12 cellular contexts compared by ENCODE assay signal in the genomic region with DNA sequence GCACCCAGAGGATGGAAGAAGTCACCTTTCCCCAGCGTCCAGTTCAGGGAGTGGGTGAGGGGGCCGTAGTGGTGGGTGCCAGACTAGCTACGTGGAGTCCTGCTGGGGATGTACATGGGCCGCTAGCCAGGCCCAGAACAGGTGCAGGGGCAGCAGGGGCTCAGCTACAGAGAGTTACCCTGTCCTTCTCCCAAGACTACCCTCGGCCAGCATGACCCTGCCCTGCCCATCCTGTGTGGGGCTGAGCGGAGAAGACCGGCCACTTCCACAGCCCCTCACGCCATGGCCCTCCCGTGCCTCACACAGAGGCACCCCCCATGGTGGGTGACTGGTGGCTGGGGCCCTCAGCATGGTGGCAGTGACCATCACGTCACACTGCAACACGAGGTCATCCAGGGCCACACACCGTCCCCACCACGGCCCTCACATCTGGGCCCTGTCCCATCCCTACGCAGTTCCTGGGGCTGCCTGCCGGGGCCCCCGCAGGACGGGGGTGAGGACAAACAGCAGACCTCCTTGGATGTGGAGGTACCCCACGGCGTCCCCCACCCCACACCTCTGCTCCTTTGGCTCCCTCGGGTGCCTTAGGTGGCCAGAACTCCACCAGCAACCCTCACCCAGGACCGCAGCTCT. TPM values are rescaled to one million over a fixed set of nuclear protein-coding genes. Genes with fewer than 3 reads are reported as not detected.
A peak's percentile ranks its signal among the peaks of the same experiment; 100 is the strongest.
DNase-seq lines count a peak whose midpoint lies in the region; ATAC-seq and TF ChIP-seq lines count a peak whose summit lies in the region.
"Had no signal": no experiment of that assay in that cellular context is flagged by ENCODE, and none has a peak within 500 bp of the region (broad histone marks: within the 10 kb centered on the region; RNA-seq: fewer than 3 reads in every experiment).

No MANE protein-coding gene starts in this region.

- no CpG with 5 or more reads among the region's 21 CpGs for WGBS in trophoblast cell (ENCODE audit: extremely low coverage, insufficient coverage, insufficient read length)

- peaks cover 7 to 15% (median 11%) of the 10 kb centered on the region in 3 donors for H3K4me1 Mint-ChIP-seq in naive B cell

- no peak overlapping the region for H4K8ac ChIP-seq in trophoblast cell (ENCODE audit: low read depth, low read length)

- POLR2A ChIA-PET in HCT116 (lab: Charles Lee): interaction anchor here (0.6 to 2.0 kb wide), 3 partner anchors 8 to 125 kb away, joined by 3 to 5 read pairs (median 3); partner anchors contain the start of gene TUBB4B

- ATAC-seq in HCT116 (no peak), naive B cell (ENCODE audit: low read depth in 2 of 2) (no peak), HG03342 (IDR thresholded peaks at IDR 0.05; ENCODE audit: unreplicated experiment) (no peak), HG03378 (IDR thresholded peaks at IDR 0.05; ENCODE audit: unreplicated experiment) (no peak)

- peaks cover 19% of the 10 kb centered on the region for H3K79me2 ChIP-seq in HCT116 (ENCODE audit: insufficient read depth, low read length)
- H3K79me2 ChIP-seq in trophoblast cell (ENCODE audit: control insufficient read depth, insufficient read depth, low read length, poor library complexity): no peaks in the 10 kb centered on the region

- no peaks in the 10 kb centered on the region for H3K27me3 ChIP-seq in HCT116 (ENCODE audit: insufficient read depth, low read length)
- peaks cover 24% of the 10 kb centered on the region for H3K27me3 ChIP-seq in trophoblast cell (ENCODE audit: insufficient read depth, low read length)

- H2BK12ac ChIP-seq in trophoblast cell (ENCODE audit: low read length): no peak overlapping the region

- H2BK120ac ChIP-seq in trophoblast cell (ENCODE audit: insufficient read depth, low read length, poor library complexity): no peak overlapping the region

- H3K9me2 ChIP-seq in HCT116 (ENCODE audit: insufficient read depth): no peaks in the 10 kb centered on the region

- H3K79me1 ChIP-seq in trophoblast cell (ENCODE audit: low read length): no peaks in the 10 kb centered on the region

- no peak overlapping the region for H2AK5ac ChIP-seq in trophoblast cell (ENCODE audit: low read length)

- H3K4me1 ChIP-seq in HCT116 (ENCODE audit: control insufficient read depth in 1 of 2, insufficient read depth in 2 of 2, low read length in 2 of 2): peaks cover 4 to 19% of the 10 kb centered on the region in 2 experiments
- H3K4me1 ChIP-seq in trophoblast cell (ENCODE audit: control insufficient read depth in 1 of 2, insufficient read depth in 2 of 2, low read length in 2 of 2): no peaks in the 10 kb centered on the region

- TF ChIP-seq RAD21 in HCT116 (IDR thresholded peaks at IDR 0.05; ENCODE audit: low read depth): no peak

- H2AFZ ChIP-seq in HCT116 (ENCODE audit: low read depth, low read length, poor library complexity, severe bottlenecking) (no peak overlapping the region), trophoblast cell (ENCODE audit: insufficient read depth, low read length, poor library complexity) (no peak overlapping the region)

- peak overlapping the region in 3 of 6 donors; percentile 50 to 74 (median 66) for H3K27ac Mint-ChIP-seq in naive B cell

- H3K9me3 Mint-ChIP-seq in naive B cell: no peaks in the 10 kb centered on the region

- no peak overlapping the region for H3K18ac ChIP-seq in trophoblast cell (ENCODE audit: low read length)

- TF ChIP-seq CTCF in C4-2B (conservative IDR thresholded peaks at IDR 0.05): no peak
- no peak for TF ChIP-seq CTCF in HCT116 (IDR thresholded peaks at IDR 0.05 in 2 of 3, conservative IDR thresholded peaks at IDR 0.05 in 1 of 3; ENCODE audit: borderline replicate concordance in 1 of 3, insufficient read depth in 1 of 3, low read depth in 2 of 3, low read length in 2 of 3)

- H3K27ac ChIP-seq in C4-2B (peak overlapping the region; percentile 83), HCT116 (ENCODE audit: low read depth, low read length) (peak overlapping the region; percentile 72; the same call in 1 of the 2 replicates), angular gyrus (ENCODE audit: low read depth, low read length) (peak overlapping the region; percentile 45), substantia nigra (ENCODE audit: low read depth, low read length, poor library complexity, severe bottlenecking) (no peak overlapping the region), trophoblast cell (ENCODE audit: low read depth, low read length) (no peak overlapping the region)
- H3K27ac ChIP-seq: epithelial cell of prostate had no signal

- DNase-seq in HCT116 (ENCODE audit: low read depth, low spot score) (no peak), naive B cell (no peak), substantia nigra (lab: John Stamatoyannopoulos, UW) (no peak), trophoblast cell (no peak)
- DNase-seq: activated naive CD4-positive, alpha-beta T cell treated with anti-CD3 and anti-CD28 coated beads, Interleukin-2, amount 50 U/mL, for 16 hours; kidney glomerular epithelial cell; NCI-H2171 treated with DMSO at 0.1 percent for 48 hours had no signal

- no peaks in the 10 kb centered on the region for H3K9me3 ChIP-seq in HCT116 (ENCODE audit: control insufficient read depth in 1 of 2, insufficient read depth in 1 of 2, low read depth in 1 of 2, low read length in 2 of 2)
- H3K9me3 ChIP-seq in trophoblast cell (ENCODE audit: insufficient read depth, low read depth, low read length): no peaks in the 10 kb centered on the region

- no peaks in the 10 kb centered on the region for H3K27me3 Mint-ChIP-seq in naive B cell

- TF ChIP-seq POLR2A in HCT116 (IDR thresholded peaks at IDR 0.05; ENCODE audit: borderline replicate concordance, extremely low read depth, insufficient read depth, insufficient read length): no peak

- H2BK5ac ChIP-seq in trophoblast cell (ENCODE audit: low read depth, low read length, poor library complexity): no peak overlapping the region

- H3K36me3 Mint-ChIP-seq in naive B cell: peaks cover 0 to 8% of the 10 kb centered on the region in 2 donors

- H3K36me3 ChIP-seq in HCT116 (ENCODE audit: control insufficient read depth in 1 of 2, insufficient read depth in 2 of 2, low read length in 2 of 2): peaks cover 6 to 22% of the 10 kb centered on the region in 2 experiments; a peak in 3 of 4 replicates
- peaks cover 0 to 2% of the 10 kb centered on the region in 2 experiments for H3K36me3 ChIP-seq in trophoblast cell (ENCODE audit: control insufficient read depth in 1 of 2, insufficient read depth in 2 of 2, low read length in 2 of 2)

- no peaks in the 10 kb centered on the region for H4K20me1 ChIP-seq in HCT116 (ENCODE audit: insufficient read depth)

- RAD21 ChIA-PET in HCT116 (lab: Charles Lee; ENCODE audit: low non-redundant PET in 1 of 2, low total read pairs in 2 of 2, uncharacterized antibody in 2 of 2, unreplicated experiment in 2 of 2): no interaction called here

- no peak overlapping the region for H3K23ac ChIP-seq in trophoblast cell (ENCODE audit: low read length)

- no TSS peak for BruUV-seq in HCT116 (replicated peaks; lab: Mats Ljungman, UMichigan)

- H3K4me3 ChIP-seq in HCT116 (replicated peaks in 1 of 2; ENCODE audit: low read depth in 1 of 2, low read length in 2 of 2) (peak overlapping the region; percentile 54 to 67), trophoblast cell (ENCODE audit: low read depth, low read length) (no peak overlapping the region)

- no peak overlapping the region for H3K4ac ChIP-seq in trophoblast cell (ENCODE audit: low read depth, low read length)

- H3K4me2 ChIP-seq in HCT116 (ENCODE audit: low read length) (peak overlapping the region; percentile 96), trophoblast cell (ENCODE audit: low read length) (no peak overlapping the region)

- peak overlapping the region in 7 of 8 donors; percentile 12 to 71 (median 42) for H3K4me3 Mint-ChIP-seq in naive B cell

- H3K14ac ChIP-seq in trophoblast cell (ENCODE audit: low read length): no peak overlapping the region

- intact Hi-C loops in HCT116 (cut with micrococcal nuclease): no loop called here

- H4K91ac ChIP-seq in trophoblast cell (ENCODE audit: low read depth, low read length): no peak overlapping the region

- peak overlapping the region; percentile 83 for H3K9ac ChIP-seq in HCT116 (ENCODE audit: low read length)
- no peak overlapping the region for H3K9ac ChIP-seq in trophoblast cell (ENCODE audit: low read length)

- H4K12ac ChIP-seq in trophoblast cell (ENCODE audit: low read depth, low read length): no peak overlapping the region

- CTCF ChIA-PET in HCT116 (lab: Charles Lee): interaction anchor here (0.7 to 1.2 kb wide), 2 partner anchors 69 to 112 kb away, joined by 3 to 5 read pairs; partner anchors contain the start of genes NPDC1 and RNF224

TF ChIP-seq in HCT116, 20 proteins besides CTCF, POLR2A, EP300 and RAD21:
- TF ChIP-seq EGR1 (IDR thresholded peaks at IDR 0.05; ENCODE audit: low read depth): no peak
- no peak for TF ChIP-seq JUND (IDR thresholded peaks at IDR 0.05)
- TF ChIP-seq SIN3A (IDR thresholded peaks at IDR 0.05; ENCODE audit: low read depth): no peak
- no peak for TF ChIP-seq SRF (IDR thresholded peaks at IDR 0.05; ENCODE audit: low read depth)
- TF ChIP-seq, protein P1, sequence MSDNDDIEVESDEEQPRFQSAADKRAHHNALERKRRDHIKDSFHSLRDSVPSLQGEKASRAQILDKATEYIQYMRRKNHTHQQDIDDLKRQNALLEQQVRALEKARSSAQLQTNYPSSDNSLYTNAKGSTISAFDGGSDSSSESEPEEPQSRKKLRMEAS (IDR thresholded peaks at IDR 0.05): no peak
- TF ChIP-seq EZH2phosphoT487 (IDR thresholded peaks at IDR 0.05; ENCODE audit: borderline replicate concordance): no peak
- TF ChIP-seq EZH2 (IDR thresholded peaks at IDR 0.05): no peak
TF ChIP-seq in HCT116: peak in this region for 0.

RNA-seq across cellular contexts. Expression of gene DPP7, which starts 1.0 kb away (rescaled TPM):
- total RNA-seq in HCT116 (2021; ENCODE audit: unreplicated experiment): 291 TPM
- 302 and 326 TPM in 2 replicates for polyA plus RNA-seq in HCT116 (2012)
- polyA plus RNA-seq in naive B cell (ENCODE audit: low read depth in 6 of 6): 100 to 1,000 TPM in 4 of 6 donors, 10 to 100 TPM in 2; 71.5 to 142 (median 102) TPM
- 11.0 and 12.4 TPM in 2 replicates for polyA plus RNA-seq in trophoblast cell (2013)

RNA-seq across cellular contexts. Expression of gene GRIN1, which starts 23.4 kb away (rescaled TPM):
- total RNA-seq in HCT116 (2021; ENCODE audit: unreplicated experiment): 23.1 TPM
- 8.6 and 12.5 TPM in 2 replicates for polyA plus RNA-seq in HCT116 (2012)
- not detected for polyA plus RNA-seq in naive B cell (ENCODE audit: low read depth in 6 of 6)
- polyA plus RNA-seq in trophoblast cell (2013): 0.10 and 0.16 TPM in 2 replicates

RNA-seq across cellular contexts. Expression of gene MAN1B1, which starts 28.7 kb away (rescaled TPM):
- total RNA-seq in HCT116 (2021; ENCODE audit: unreplicated experiment): 50.9 TPM
- 53.6 and 53.7 TPM in 2 replicates for polyA plus RNA-seq in HCT116 (2012)
- polyA plus RNA-seq in naive B cell (ENCODE audit: low read depth in 6 of 6): 10 to 100 TPM; 19.6 to 30.4 (median 24.3) TPM
- 36.5 and 37.4 TPM in 2 replicates for polyA plus RNA-seq in trophoblast cell (2013)

RNA-seq across cellular contexts. Expression of gene UAP1L1, which starts 38.2 kb away (rescaled TPM):
- 11.0 TPM for total RNA-seq in HCT116 (2021; ENCODE audit: unreplicated experiment)
- 4.6 and 5.3 TPM in 2 replicates for polyA plus RNA-seq in HCT116 (2012)
- 1 to 10 TPM; 1.7 to 6.1 (median 3.5) TPM for polyA plus RNA-seq in naive B cell (ENCODE audit: low read depth in 6 of 6)
- polyA plus RNA-seq in trophoblast cell (2013): 5.1 and 5.5 TPM in 2 replicates

RNA-seq across cellular contexts. Expression of gene SAPCD2, which starts 45.2 kb away (rescaled TPM):
- 71.7 TPM for total RNA-seq in HCT116 (2021; ENCODE audit: unreplicated experiment)
- 48.5 and 59.4 TPM in 2 replicates for polyA plus RNA-seq in HCT116 (2012)
- under 1 TPM in 1 of 6 donors, not detected in 5; 0.05 TPM for polyA plus RNA-seq in naive B cell (ENCODE audit: low read depth in 6 of 6)
- 9.0 and 9.1 TPM in 2 replicates for polyA plus RNA-seq in trophoblast cell (2013)

Comparison
In these comparisons a context has a peak if more than half of its experiments do, and no peak if none do; other contexts are left out.
1. H3K27ac ChIP-seq: peak in C4-2B (single experiment), HCT116 (single experiment) and angular gyrus (single experiment); none in substantia nigra (single experiment) and trophoblast cell (single experiment).